16 cellular contexts compared by ENCODE assay signal in the genomic region with DNA sequence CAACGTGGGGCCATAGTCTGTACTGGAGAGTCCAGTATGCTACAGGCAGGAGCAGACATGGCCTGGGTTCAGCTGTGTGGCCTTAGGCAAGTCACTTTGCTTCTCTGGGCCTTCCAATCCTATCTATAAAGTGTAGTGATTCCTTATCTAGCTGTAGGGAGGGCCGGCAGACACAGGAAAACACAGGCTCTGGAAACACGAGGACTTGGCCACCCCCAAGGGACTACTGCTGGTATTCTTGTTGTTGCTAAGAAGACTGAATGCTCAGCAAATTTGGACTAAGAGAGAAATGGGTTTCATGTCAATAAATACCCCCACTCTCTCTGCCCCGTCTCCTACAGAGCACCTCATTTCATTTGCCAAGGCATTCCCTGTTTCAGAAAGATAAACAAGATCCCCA.
"Had no signal": no experiment of that assay in that cellular context is flagged by ENCODE, and none has a peak within 500 bp of the region (broad histone marks: within the 10 kb centered on the region; RNA-seq: fewer than 3 reads in every experiment).

No MANE protein-coding gene starts in this region.

- H3K36me3 ChIP-seq: esophagus squamous epithelium, stomach had no signal

- H3K27ac ChIP-seq: esophagus squamous epithelium, skin epidermis, stomach had no signal

- DNase-seq: activated B cell treated with CpG ODN at 0.5 μM for 24 hours; activated CD4-positive, alpha-beta memory T cell treated with anti-CD3 and anti-CD28 coated beads for 36 hours; activated CD4-positive, alpha-beta T cell treated with anti-CD3 and anti-CD28 coated beads for 4 hours; activated T-cell treated with anti-CD3 and anti-CD28 coated beads for 4 hours; cortex of kidney; effector CD8-positive, alpha-beta T cell; esophagus squamous epithelium; foreskin fibroblast; left cardiac atrium; nephron progenitor cell; occipital lobe; stimulated activated CD4-positive, alpha-beta T cell treated with anti-CD3 and anti-CD28 coated beads, Interleukin-4, amount 100 ng/mL, for 1 hour; stomach; SW 1271 had no signal

- H3K27me3 ChIP-seq: esophagus squamous epithelium had no signal

- H3K9me3 ChIP-seq: esophagus squamous epithelium, stomach had no signal

- H3K4me3 ChIP-seq: esophagus squamous epithelium, lung, skin epidermis, stomach had no signal
